Comparison of ENCODE assay signal across 1 cellular context in genomic region chr5:168292783-168293696, GRCh38.
TF ChIP-seq lines count a peak whose summit lies in the region.

No MANE protein-coding gene starts in this region.

TF ChIP-seq in IMR-90, 13 proteins besides CTCF, POLR2A, EP300 and RAD21 (continued from another document):
- TF ChIP-seq, protein P1, sequence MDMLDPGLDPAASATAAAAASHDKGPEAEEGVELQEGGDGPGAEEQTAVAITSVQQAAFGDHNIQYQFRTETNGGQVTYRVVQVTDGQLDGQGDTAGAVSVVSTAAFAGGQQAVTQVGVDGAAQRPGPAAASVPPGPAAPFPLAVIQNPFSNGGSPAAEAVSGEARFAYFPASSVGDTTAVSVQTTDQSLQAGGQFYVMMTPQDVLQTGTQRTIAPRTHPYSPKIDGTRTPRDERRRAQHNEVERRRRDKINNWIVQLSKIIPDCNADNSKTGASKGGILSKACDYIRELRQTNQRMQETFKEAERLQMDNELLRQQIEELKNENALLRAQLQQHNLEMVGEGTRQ (IDR thresholded peaks at IDR 0.05; ENCODE audit: low read depth, low read length), result no peak
- TF ChIP-seq, protein P2, sequence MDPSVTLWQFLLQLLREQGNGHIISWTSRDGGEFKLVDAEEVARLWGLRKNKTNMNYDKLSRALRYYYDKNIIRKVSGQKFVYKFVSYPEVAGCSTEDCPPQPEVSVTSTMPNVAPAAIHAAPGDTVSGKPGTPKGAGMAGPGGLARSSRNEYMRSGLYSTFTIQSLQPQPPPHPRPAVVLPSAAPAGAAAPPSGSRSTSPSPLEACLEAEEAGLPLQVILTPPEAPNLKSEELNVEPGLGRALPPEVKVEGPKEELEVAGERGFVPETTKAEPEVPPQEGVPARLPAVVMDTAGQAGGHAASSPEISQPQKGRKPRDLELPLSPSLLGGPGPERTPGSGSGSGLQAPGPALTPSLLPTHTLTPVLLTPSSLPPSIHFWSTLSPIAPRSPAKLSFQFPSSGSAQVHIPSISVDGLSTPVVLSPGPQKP (IDR thresholded peaks at IDR 0.05; ENCODE audit: borderline replicate concordance, low read depth, low read length), result no peak
